In the genomic region with DNA sequence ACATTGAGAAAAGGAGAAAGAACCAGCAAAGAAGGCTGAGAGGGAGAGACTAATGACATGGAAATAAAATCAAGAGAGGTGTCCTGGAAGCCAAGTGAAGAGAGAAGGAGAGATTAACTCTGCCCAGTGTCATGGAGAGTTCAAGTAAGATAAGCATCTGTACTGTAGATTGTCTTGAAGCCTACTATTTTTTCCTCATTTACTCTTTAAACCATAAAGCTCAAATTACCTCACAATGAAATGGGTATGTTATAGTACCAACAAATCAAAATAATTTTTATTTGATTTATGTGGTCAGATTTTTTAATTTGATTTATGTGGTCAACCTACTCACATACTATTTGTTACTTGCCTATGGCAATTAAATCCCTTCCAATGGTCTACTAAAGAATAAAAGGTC, we compare ENCODE assay signal across 18 cellular contexts. TPM values are rescaled to one million over a fixed set of nuclear protein-coding genes. Genes with fewer than 3 reads are reported as not detected.
DNase-seq lines count a peak whose midpoint lies in the region; ATAC-seq, FAIRE-seq and TF ChIP-seq lines count a peak whose summit lies in the region.
"Had no signal": no experiment of that assay in that cellular context is flagged by ENCODE, and none has a peak within 500 bp of the region (broad histone marks: within the 10 kb centered on the region; RNA-seq: fewer than 3 reads in every experiment).

No MANE protein-coding gene starts in this region.

- no peak overlapping the region for H3K4me3 ChIP-seq in endothelial cell of umbilical vein (replicated peaks in 1 of 3; ENCODE audit: insufficient read depth in 1 of 3, low read depth in 1 of 3, low read length in 3 of 3)
- H3K4me3 ChIP-seq: GM23338 had no signal

- no TSS peak for BruUV-seq in endothelial cell of umbilical vein (replicated peaks; lab: Mats Ljungman, UMichigan)

- no peak overlapping the region for H3K27ac ChIP-seq in endothelial cell of umbilical vein (ENCODE audit: insufficient read depth, low read depth, low read length)

- TF ChIP-seq CTCF in endothelial cell of umbilical vein (IDR thresholded peaks at IDR 0.05; ENCODE audit: extremely low read depth in 1 of 2, insufficient read depth in 1 of 2, low read depth in 1 of 2, low read length in 2 of 2): no peak

- peaks cover 2% of the 10 kb centered on the region for H3K79me2 ChIP-seq in endothelial cell of umbilical vein (ENCODE audit: control insufficient read depth, insufficient read depth, low read length)

- no peak for ATAC-seq in GM21786 (IDR thresholded peaks at IDR 0.05; ENCODE audit: unreplicated experiment)
- ATAC-seq: GM23338 had no signal

- H3K9me1 ChIP-seq in endothelial cell of umbilical vein (replicated peaks; ENCODE audit: control insufficient read depth, extremely low read depth, insufficient read depth, low read length): no peaks in the 10 kb centered on the region

- no peak for TF ChIP-seq POLR2A in endothelial cell of umbilical vein (IDR thresholded peaks at IDR 0.05; ENCODE audit: low read depth, low read length)

- no peak for FAIRE-seq in endothelial cell of umbilical vein (lab: Jason Lieb, UNC)
- FAIRE-seq: GM12892, GM19239 had no signal

- H3K9ac ChIP-seq in endothelial cell of umbilical vein (replicated peaks; ENCODE audit: extremely low read depth, insufficient read depth, low read length): no peak overlapping the region

- H4K20me1 ChIP-seq in endothelial cell of umbilical vein (replicated peaks; ENCODE audit: control insufficient read depth, extremely low read depth, insufficient read depth, low read length): no peaks in the 10 kb centered on the region

- H3K9me3 ChIP-seq in endothelial cell of umbilical vein (replicated peaks; ENCODE audit: control insufficient read depth, insufficient read depth, low read length): no peaks in the 10 kb centered on the region

- peak overlapping the region; percentile 15 for H2AFZ ChIP-seq in endothelial cell of umbilical vein (ENCODE audit: low read depth, low read length)
- H2AFZ ChIP-seq: GM23338 had no signal

- H3K4me1 ChIP-seq in endothelial cell of umbilical vein (ENCODE audit: control insufficient read depth, extremely low read depth, insufficient read depth, low read length): peaks cover 51% of the 10 kb centered on the region

- intact Hi-C loops in endothelial cell of umbilical vein (cut with micrococcal nuclease): no loop called here

- dilution Hi-C loops in endothelial cell of umbilical vein (cut with MboI; ENCODE audit: extremely low pct_ligation_motif_present, low sequenced_read_pairs): no loop called here

- no peaks in the 10 kb centered on the region for H3K36me3 ChIP-seq in endothelial cell of umbilical vein (ENCODE audit: control insufficient read depth in 2 of 2, extremely low read depth in 1 of 2, insufficient read depth in 2 of 2, low read length in 2 of 2)

- CTCF ChIA-PET in HEK293T (lab: Yijun Ruan, JAX) (no interaction called here), endothelial cell of umbilical vein (lab: Charles Lee) (no interaction called here)

- no peak overlapping the region for H3K4me2 ChIP-seq in endothelial cell of umbilical vein (ENCODE audit: insufficient read depth, low read length)
- H3K4me2 ChIP-seq: GM23338 had no signal

- POLR2A ChIA-PET in HEK293T (lab: Yijun Ruan, JAX) (no interaction called here), endothelial cell of umbilical vein (lab: Charles Lee) (no interaction called here)

- DNase-seq in HEK293T (ENCODE audit: extremely low spot score) (no peak), M059J (ENCODE audit: low read depth) (peak; percentile 32), OCI-M1 (lab: John Stamatoyannopoulos, UW) (peak; percentile 26), endothelial cell of umbilical vein (ENCODE audit: low read depth, low spot score) (no peak), GM03348 (ENCODE audit: low spot score) (no peak)
- DNase-seq: C1 segment of cervical spinal cord; Calu3; CD4-positive, alpha-beta memory T cell; COR-L47; DMS53; DMS79 treated with DMSO at 0.1 percent for 48 hours; GF-D8; H9 had no signal

- H3K27me3 ChIP-seq in endothelial cell of umbilical vein (ENCODE audit: control insufficient read depth in 2 of 2, insufficient read depth in 2 of 2, low read length in 2 of 2): no peaks in the 10 kb centered on the region

TF ChIP-seq in HEK293T, 16 proteins besides CTCF, POLR2A, EP300 and RAD21:
- TF ChIP-seq, protein P1, sequence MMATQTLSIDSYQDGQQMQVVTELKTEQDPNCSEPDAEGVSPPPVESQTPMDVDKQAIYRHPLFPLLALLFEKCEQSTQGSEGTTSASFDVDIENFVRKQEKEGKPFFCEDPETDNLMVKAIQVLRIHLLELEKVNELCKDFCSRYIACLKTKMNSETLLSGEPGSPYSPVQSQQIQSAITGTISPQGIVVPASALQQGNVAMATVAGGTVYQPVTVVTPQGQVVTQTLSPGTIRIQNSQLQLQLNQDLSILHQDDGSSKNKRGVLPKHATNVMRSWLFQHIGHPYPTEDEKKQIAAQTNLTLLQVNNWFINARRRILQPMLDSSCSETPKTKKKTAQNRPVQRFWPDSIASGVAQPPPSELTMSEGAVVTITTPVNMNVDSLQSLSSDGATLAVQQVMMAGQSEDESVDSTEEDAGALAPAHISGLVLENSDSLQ (IDR thresholded peaks at IDR 0.05): 0 out of 2 replicates have a peak, but pooled peaks have one; percentile 21
- TF ChIP-seq CTBP1 (IDR thresholded peaks at IDR 0.05; ENCODE audit: borderline replicate concordance): no peak
- TF ChIP-seq NFRKB (IDR thresholded peaks at IDR 0.05): no peak

TF ChIP-seq in endothelial cell of umbilical vein, 7 proteins besides CTCF, POLR2A, EP300 and RAD21:
- no peak for TF ChIP-seq GATA2 (IDR thresholded peaks at IDR 0.05; ENCODE audit: insufficient read depth, insufficient read length, low read depth, low read length)
- no peak for TF ChIP-seq JUN (IDR thresholded peaks at IDR 0.05; ENCODE audit: borderline replicate concordance, insufficient read depth, insufficient read length, low read depth)
- no peak for TF ChIP-seq FOS (IDR thresholded peaks at IDR 0.05; ENCODE audit: borderline replicate concordance, insufficient read depth, low read length)
- no peak for TF ChIP-seq POLR2AphosphoS5 (IDR thresholded peaks at IDR 0.05; ENCODE audit: insufficient read depth, low read depth, low read length)
- TF ChIP-seq, protein P2, sequence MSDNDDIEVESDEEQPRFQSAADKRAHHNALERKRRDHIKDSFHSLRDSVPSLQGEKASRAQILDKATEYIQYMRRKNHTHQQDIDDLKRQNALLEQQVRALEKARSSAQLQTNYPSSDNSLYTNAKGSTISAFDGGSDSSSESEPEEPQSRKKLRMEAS (IDR thresholded peaks at IDR 0.05; ENCODE audit: insufficient read depth, insufficient read length): no peak
- TF ChIP-seq MYC (IDR thresholded peaks at IDR 0.05; ENCODE audit: low read depth, low read length): no peak
- TF ChIP-seq EZH2 (IDR thresholded peaks at IDR 0.05; ENCODE audit: borderline replicate concordance, low read depth, low read length, severe bottlenecking): no peak
TF ChIP-seq in endothelial cell of umbilical vein: peak in this region for 0.

RNA-seq across cellular contexts. Expression of a gene that starts 5.2 kb away (rescaled TPM):
- total RNA-seq in M059J (2014; rRNA removed; shearing (Covaris generic)): 10.2 and 11.7 TPM in 2 replicates
- 137 and 140 TPM in 2 replicates for total RNA-seq in endothelial cell of umbilical vein
- polyA plus RNA-seq in endothelial cell of umbilical vein: 40.2 and 52.6 TPM in 2 replicates
- 77.1 and 91.5 TPM in 2 replicates for polyA plus RNA-seq in endothelial cell of umbilical vein (2011; cell fraction: cytosol; rRNA removed)
- 207 and 208 TPM in 2 replicates for polyA plus RNA-seq in endothelial cell of umbilical vein (2011; cell fraction: nucleus; rRNA removed)
- polyA plus RNA-seq in endothelial cell of umbilical vein (2012): 134 and 174 TPM in 2 replicates
- 100 and 108 TPM in 2 replicates for polyA minus RNA-seq in endothelial cell of umbilical vein
- polyA minus RNA-seq in endothelial cell of umbilical vein (2011; cell fraction: cytosol; rRNA and poly(A)+ RNA removed): 1.3 TPM
- 278 and 328 TPM in 2 replicates for polyA minus RNA-seq in endothelial cell of umbilical vein (2011; cell fraction: nucleus; rRNA and poly(A)+ RNA removed)
- total RNA-seq: A673; CD4-positive, alpha-beta memory T cell; GM23338; H9 had no signal
- polyA plus RNA-seq: CD4-positive, alpha-beta memory T cell; GM23338 had no signal

Comparison
In these comparisons a context has a peak if more than half of its experiments do, and no peak if none do; other contexts are left out.
1. DNase-seq: peak in M059J (single experiment) and OCI-M1 (single experiment); none in HEK293T (single experiment), endothelial cell of umbilical vein (single experiment) and GM03348 (single experiment).
2. RNA of a gene that starts 5.2 kb away (total RNA-seq): 137 to 140 TPM in endothelial cell of umbilical vein; 10.2 to 11.7 TPM in M059J; every median in the first group is over 10 times any median in the second.